Comparison of ENCODE assay signal across 13 cellular contexts in genomic region chr17:81438024-81438664, GRCh38.
"Had no signal": no experiment of that assay in that cellular context is flagged by ENCODE, and none has a peak within 500 bp of the region (broad histone marks: within the 10 kb centered on the region; RNA-seq: fewer than 3 reads in every experiment).

No MANE protein-coding gene starts in this region.

- H3K9me3 ChIP-seq: esophagus squamous epithelium, left ventricle myocardium inferior, psoas muscle, right lobe of liver, upper lobe of right lung had no signal

- H3K36me3 Mint-ChIP-seq: activated naive CD4-positive, alpha-beta T cell treated with anti-CD3 and anti-CD28 coated beads, Interleukin-2, amount 10 ng/mL, durations not matched to agents 7 days and 5 days; natural killer cell treated with Interleukin-12 subunit alpha and Interleukin-12 subunit beta and Interleukin-15 and Interleukin-18, amount 100 ng/mL, for 72 hours; T-cell had no signal

- H3K4me3 Mint-ChIP-seq: activated naive CD4-positive, alpha-beta T cell treated with anti-CD3 and anti-CD28 coated beads, Interleukin-2, amount 10 ng/mL, durations not matched to agents 7 days and 5 days; natural killer cell treated with Interleukin-12 subunit alpha and Interleukin-12 subunit beta and Interleukin-15 and Interleukin-18, amount 100 ng/mL, for 72 hours; stimulated activated naive CD8-positive, alpha-beta T cell treated with anti-CD3 and anti-CD28 coated beads, Interleukin-15, Interleukin-2, amounts not matched to agents 100 ng/mL and 50 ng/mL, for 24 hours; T-cell had no signal

- DNase-seq: activated CD4-positive, CD25-positive, alpha-beta regulatory T cell treated with anti-CD3 and anti-CD28 coated beads, Interleukin-2, amount 50 U/mL, for 72 hours; activated naive CD4-positive, alpha-beta T cell treated with anti-CD3 and anti-CD28 coated beads, Interleukin-2, amount 10 ng/mL, durations not matched to agents 7 days and 5 days; esophagus squamous epithelium; hippocampal formation; left ventricle myocardium inferior; mesenchymal stem cell; psoas muscle; right lobe of liver; T-cell; T-helper 9 cell; upper lobe of right lung had no signal

- H3K9me3 Mint-ChIP-seq: activated naive CD4-positive, alpha-beta T cell treated with anti-CD3 and anti-CD28 coated beads, Interleukin-2, amount 10 ng/mL, durations not matched to agents 7 days and 5 days; natural killer cell treated with Interleukin-12 subunit alpha and Interleukin-12 subunit beta and Interleukin-15 and Interleukin-18, amount 100 ng/mL, for 72 hours; stimulated activated naive CD8-positive, alpha-beta T cell treated with anti-CD3 and anti-CD28 coated beads, Interleukin-15, Interleukin-2, amounts not matched to agents 100 ng/mL and 50 ng/mL, for 24 hours; T-cell had no signal

- H3K36me3 ChIP-seq: right lobe of liver, upper lobe of right lung had no signal

- H3K27ac ChIP-seq: esophagus squamous epithelium, psoas muscle, right lobe of liver, upper lobe of right lung had no signal

- H3K4me3 ChIP-seq: esophagus squamous epithelium, left ventricle myocardium inferior, psoas muscle, right lobe of liver, upper lobe of right lung had no signal

- H3K27me3 Mint-ChIP-seq: stimulated activated naive CD8-positive, alpha-beta T cell treated with anti-CD3 and anti-CD28 coated beads, Interleukin-15, Interleukin-2, amounts not matched to agents 100 ng/mL and 50 ng/mL, for 24 hours had no signal

- H3K27me3 ChIP-seq: esophagus squamous epithelium, right lobe of liver, upper lobe of right lung had no signal

- H3K4me1 ChIP-seq: right lobe of liver had no signal

- H3K27ac Mint-ChIP-seq: activated naive CD4-positive, alpha-beta T cell treated with anti-CD3 and anti-CD28 coated beads, Interleukin-2, amount 10 ng/mL, durations not matched to agents 7 days and 5 days; natural killer cell treated with Interleukin-12 subunit alpha and Interleukin-12 subunit beta and Interleukin-15 and Interleukin-18, amount 100 ng/mL, for 72 hours; stimulated activated naive CD8-positive, alpha-beta T cell treated with anti-CD3 and anti-CD28 coated beads, Interleukin-15, Interleukin-2, amounts not matched to agents 100 ng/mL and 50 ng/mL, for 24 hours; T-cell had no signal
